8 cellular contexts compared by ENCODE assay signal in genomic region chr11:3855808-3856491, GRCh38. TPM values are rescaled to one million over a fixed set of nuclear protein-coding genes. Genes with fewer than 3 reads are reported as not detected.
DNase-seq lines count a peak whose midpoint lies in the region; ATAC-seq and TF ChIP-seq lines count a peak whose summit lies in the region.

No MANE protein-coding gene starts in this region.

- 4 to 9% (median 5%) methylated on average over 19 to 40 of the region's 40 CpGs for WGBS in adrenal gland, 4 donors

- peak in 1 of 2 donors; percentile 24 for TF ChIP-seq POLR2A in adrenal gland (IDR thresholded peaks at IDR 0.05)

- DNase-seq in activated CD4-positive, alpha-beta T cell treated with anti-CD3 and anti-CD28 coated beads for 48 hours: peak; percentile 64
- DNase-seq in activated CD4-positive, alpha-beta T cell treated with anti-CD3 and anti-CD28 coated beads, Interleukin-2, amount 50 U/mL, for 4 hours: no peak
- DNase-seq in OCI-M1 (lab: John Stamatoyannopoulos, UW) (peak; percentile 73), adrenal gland (peak in 6 of 7 donors; percentile 49 to 72 (median 54)), right atrium auricular region (ENCODE audit: low spot score) (peak; percentile 67), retinal pigment epithelial cell (ENCODE audit: low read depth) (no peak), globus pallidus (ENCODE audit: low spot score) (no peak)

- peaks cover 32 to 59% of the 10 kb centered on the region in 2 donors for H3K4me1 ChIP-seq in adrenal gland (replicated peaks in 1 of 2)
- peaks cover 0 to 55% of the 10 kb centered on the region in 2 donors for H3K4me1 ChIP-seq in right atrium auricular region

- peak; percentile 13 for ATAC-seq in HG02973 (IDR thresholded peaks at IDR 0.05; ENCODE audit: unreplicated experiment)

- H3K9me3 ChIP-seq in adrenal gland (replicated peaks in 1 of 3) (no peaks in the 10 kb centered on the region), right atrium auricular region (no peaks in the 10 kb centered on the region)

- H3K36me3 ChIP-seq in adrenal gland (replicated peaks in 1 of 2): no peaks in the 10 kb centered on the region
- no peaks in the 10 kb centered on the region for H3K36me3 ChIP-seq in right atrium auricular region

- H3K4me3 ChIP-seq in adrenal gland: peak overlapping the region in 3 of 4 donors; percentile 21 to 98 (median 64)
- peak overlapping the region; percentile 86 to 92 for H3K4me3 ChIP-seq in right atrium auricular region
- peak overlapping the region; percentile 86 for H3K4me3 ChIP-seq in retinal pigment epithelial cell (ENCODE audit: low read length)

- H3K27ac ChIP-seq in adrenal gland (peak overlapping the region; percentile 43 to 100 (median 95)), right atrium auricular region (peak overlapping the region; percentile 97)

- H3K27me3 ChIP-seq in adrenal gland (no peaks in the 10 kb centered on the region), right atrium auricular region (no peaks in the 10 kb centered on the region)

- TF ChIP-seq CTCF in adrenal gland (IDR thresholded peaks at IDR 0.05) (no peak), right atrium auricular region (IDR thresholded peaks at IDR 0.05) (no peak), retinal pigment epithelial cell (conservative IDR thresholded peaks at IDR 0.05; ENCODE audit: low read depth, low read length) (no peak)

- intact Hi-C loops in adrenal gland (cut with DNase I): loop anchor here in 1 of 2 donors (5.0 kb wide), 1 partner anchor 216 kb away; no protein-coding TSS in a partner anchor

RNA-seq across cellular contexts. Expression of gene STIM1, which starts 0.5 kb away (rescaled TPM):
- 10 to 100 TPM; 22.2 to 44.1 (median 36.4) TPM for total RNA-seq in adrenal gland
- polyA plus RNA-seq in adrenal gland: 10 to 100 TPM; 13.4 to 23.0 (median 17.2) TPM
- total RNA-seq in right atrium auricular region: 10 to 100 TPM; 15.4 to 16.6 TPM

RNA-seq across cellular contexts. Expression of gene RHOG, which starts 15.2 kb away (rescaled TPM):
- 10 to 100 TPM; 31.3 to 91.2 (median 54.5) TPM for total RNA-seq in adrenal gland
- 10 to 100 TPM; 28.7 to 49.4 (median 38.4) TPM for polyA plus RNA-seq in adrenal gland
- total RNA-seq in right atrium auricular region: 10 to 100 TPM; 20.1 to 48.9 TPM

RNA-seq across cellular contexts. Expression of gene PGAP2, which starts 47.6 kb away (rescaled TPM):
- total RNA-seq in adrenal gland (10 to 100 TPM in 7 of 8 donors, 1 to 10 TPM in 1; 4.6 to 32.5 (median 19.9) TPM), right atrium auricular region (10 to 100 TPM; 10.8 to 14.9 TPM)
- polyA plus RNA-seq in adrenal gland: 10 to 100 TPM; 17.2 to 44.0 (median 21.9) TPM

RNA-seq across cellular contexts. Expression of gene NUP98, which starts 58.6 kb away (rescaled TPM):
- total RNA-seq in adrenal gland (100 to 1,000 TPM in 2 of 8 donors, 10 to 100 TPM in 6; 49.7 to 226 (median 56.9) TPM), right atrium auricular region (10 to 100 TPM; 58.8 to 94.5 TPM)
- polyA plus RNA-seq in adrenal gland: 10 to 100 TPM; 14.6 to 58.9 (median 28.5) TPM

Comparison
In these comparisons a context has a peak if more than half of its experiments do, and no peak if none do; other contexts are left out.
1. DNase-seq: peak in activated CD4-positive, alpha-beta T cell treated with anti-CD3 and anti-CD28 coated beads for 48 hours (single experiment), OCI-M1 (single experiment), adrenal gland (6 of 7) and right atrium auricular region (single experiment); none in activated CD4-positive, alpha-beta T cell treated with anti-CD3 and anti-CD28 coated beads, Interleukin-2, amount 50 U/mL, for 4 hours (0 of 2), retinal pigment epithelial cell (single experiment) and globus pallidus (single experiment).
2. Peak in every context shown above with its lines, with median percentiles within 50 percentile points of each other: H3K4me3 ChIP-seq.